Comparison of ENCODE assay signal across 9 cellular contexts in the genomic region with DNA sequence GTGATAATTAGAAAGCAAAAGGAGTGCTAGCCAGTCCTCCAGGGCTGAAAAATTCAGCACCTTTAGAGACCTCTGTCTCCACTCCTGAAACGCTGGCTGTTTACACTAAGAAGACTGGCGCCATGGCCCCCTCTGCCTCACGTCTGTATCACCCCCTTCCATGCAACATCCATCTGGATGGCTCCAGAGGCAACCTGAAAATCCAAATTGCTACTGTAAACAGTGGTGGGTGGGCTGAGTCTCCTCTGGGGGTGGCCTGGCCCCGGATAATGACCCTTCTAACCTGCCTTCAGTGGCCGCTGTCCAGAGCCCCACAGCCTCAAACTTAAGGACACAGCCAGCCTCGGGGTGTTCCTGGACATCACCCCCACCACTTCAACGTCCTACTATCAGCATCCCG. TPM values are rescaled to one million over a fixed set of nuclear protein-coding genes. Genes with fewer than 3 reads are reported as not detected.
DNase-seq lines count a peak whose midpoint lies in the region; ATAC-seq and TF ChIP-seq lines count a peak whose summit lies in the region.
"Had no signal": no experiment of that assay in that cellular context is flagged by ENCODE, and none has a peak within 500 bp of the region (broad histone marks: within the 10 kb centered on the region; RNA-seq: fewer than 3 reads in every experiment).

No MANE protein-coding gene starts in this region.

- H3K4me3 ChIP-seq in astrocyte of the cerebellum (ENCODE audit: low read depth, low read length) (peak overlapping the region; percentile 89), left lung (peak overlapping the region; percentile 48 to 57)

- intact Hi-C loops in left lung (cut with DNase I), result no loop called here

- H3K27me3 ChIP-seq in left lung, result peaks cover 0 to 40% of the 10 kb centered on the region in 2 donors

- H3K36me3 ChIP-seq in left lung, result no peaks in the 10 kb centered on the region

- TF ChIP-seq CTCF in astrocyte of the cerebellum (IDR thresholded peaks at IDR 0.05; ENCODE audit: low read depth, low read length, missing control alignments), result no peak
- TF ChIP-seq CTCF in left lung (IDR thresholded peaks at IDR 0.05), result no peak

- H3K27ac ChIP-seq in left lung (no peak overlapping the region), substantia nigra (ENCODE audit: low read depth, low read length, poor library complexity, severe bottlenecking) (peak overlapping the region; percentile 70)

- peaks cover 4 to 14% of the 10 kb centered on the region in 2 donors for H3K4me1 ChIP-seq in left lung

- DNase-seq in NCI-H82 (lab: John Stamatoyannopoulos, UW) (peak; percentile 19), NCI-H82 treated with DMSO at 0.1 percent for 48 hours (lab: John Stamatoyannopoulos, UW; ENCODE audit: unreplicated experiment) (no peak), astrocyte of the cerebellum (ENCODE audit: low read depth) (no peak), left lung (no peak), substantia nigra (lab: John Stamatoyannopoulos, UW) (peak in 2 of 49 donors; percentile 3), ureter (ENCODE audit: low spot score) (no peak), foreskin melanocyte (no peak)
- DNase-seq: CD4-positive, CD25-positive, alpha-beta regulatory T cell had no signal

- in situ Hi-C loops in astrocyte of the cerebellum (cut with HindIII; ENCODE audit: low sequenced_read_pairs), result no loop called here

- peak; percentile 3 for ATAC-seq in left lung
- no peak for ATAC-seq in HG03521 (IDR thresholded peaks at IDR 0.05; ENCODE audit: unreplicated experiment)

- no peaks in the 10 kb centered on the region for H3K9me3 ChIP-seq in left lung

RNA-seq across cellular contexts. Expression of gene PRKD1, which starts 1.4 kb away (rescaled TPM):
- 10 to 100 TPM; 13.6 to 15.5 TPM for total RNA-seq in left lung
- 19.8 TPM for total RNA-seq in ureter
- total RNA-seq: CD4-positive, CD25-positive, alpha-beta regulatory T cell had no signal
